In the genomic region with DNA sequence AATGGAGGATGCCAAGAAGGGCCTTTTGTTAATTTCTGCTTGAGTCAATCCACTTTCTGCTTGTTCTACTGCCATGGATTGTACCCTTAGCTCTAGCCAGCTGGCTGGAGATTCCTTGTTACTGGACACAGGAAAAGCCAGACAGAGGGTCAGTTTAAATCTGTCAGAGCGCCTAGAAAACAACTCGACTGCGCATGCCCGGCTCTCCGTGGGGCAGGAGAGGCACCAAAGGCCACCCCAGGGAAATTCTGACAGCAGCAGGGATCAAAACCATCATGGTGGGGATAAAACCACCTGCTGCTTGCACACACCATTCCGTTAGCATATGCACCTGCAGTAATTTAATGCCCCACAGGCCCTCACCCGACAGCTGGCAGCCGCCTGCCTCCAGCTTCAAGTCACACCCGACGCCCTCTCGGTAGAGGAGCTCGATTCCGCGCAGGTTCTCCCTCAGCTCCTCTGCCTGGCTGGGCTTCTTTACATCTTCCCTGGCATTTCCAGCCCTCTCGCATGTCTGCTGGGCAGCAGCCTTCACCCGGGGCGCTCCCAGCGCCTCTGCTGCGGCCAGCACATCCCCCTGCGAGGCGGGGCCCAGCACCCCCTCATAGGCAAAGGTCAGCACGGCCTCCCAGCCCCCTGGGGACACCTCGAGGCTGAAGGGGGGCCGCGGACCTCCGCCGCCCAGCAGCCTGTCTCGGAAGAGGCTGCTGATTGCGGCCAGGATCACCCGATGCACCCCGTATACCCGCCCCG, we compare ENCODE assay signal across 12 cellular contexts. TPM values are rescaled to one million over a fixed set of nuclear protein-coding genes. Genes with fewer than 3 reads are reported as not detected.
DNase-seq lines count a peak whose midpoint lies in the region; ATAC-seq and TF ChIP-seq lines count a peak whose summit lies in the region.
"Had no signal": no experiment of that assay in that cellular context is flagged by ENCODE, and none has a peak within 500 bp of the region (broad histone marks: within the 10 kb centered on the region; RNA-seq: fewer than 3 reads in every experiment).

No MANE protein-coding gene starts in this region.

- intact Hi-C loops in activated T-helper 1 cell treated with anti-CD3 and anti-CD28 coated beads, Interleukin-12 subunit alpha, Interleukin-12 subunit beta, Interleukin-2, Interleukin-4 antibody, amounts not matched to agents 30 ng/mL and 10 ng/mL and 1 ng/mL, durations not matched to agents 14 hours and 24 hours and 36 hours (cut with micrococcal nuclease), result no loop called here

- no peaks in the 10 kb centered on the region for H3K36me3 Mint-ChIP-seq in activated T-helper 1 cell treated with anti-CD3 and anti-CD28 coated beads, Interleukin-12 subunit alpha, Interleukin-12 subunit beta, Interleukin-2, Interleukin-4 antibody, amounts not matched to agents 30 ng/mL and 10 ng/mL and 1 ng/mL, durations not matched to agents 14 hours and 24 hours and 36 hours (ENCODE audit: low read depth)
- no peaks in the 10 kb centered on the region for H3K36me3 Mint-ChIP-seq in progenitor cell of endocrine pancreas (ENCODE audit: insufficient read depth)

- ATAC-seq in upper lobe of left lung (ENCODE audit: low FRiP score in 2 of 2), result peak; percentile 5 to 41

- H3K36me3 ChIP-seq in upper lobe of left lung, result no peaks in the 10 kb centered on the region
- H3K36me3 ChIP-seq: neutrophil had no signal

- no peak overlapping the region for H3K27ac Mint-ChIP-seq in activated T-helper 1 cell treated with anti-CD3 and anti-CD28 coated beads, Interleukin-12 subunit alpha, Interleukin-12 subunit beta, Interleukin-2, Interleukin-4 antibody, amounts not matched to agents 30 ng/mL and 10 ng/mL and 1 ng/mL, durations not matched to agents 14 hours and 24 hours and 36 hours
- no peak overlapping the region for H3K27ac Mint-ChIP-seq in progenitor cell of endocrine pancreas
- H3K27ac Mint-ChIP-seq: stimulated activated naive CD8-positive, alpha-beta T cell treated with anti-CD3 and anti-CD28 coated beads, Interleukin-15, Interleukin-2, amounts not matched to agents 100 ng/mL and 50 ng/mL, for 24 hours had no signal

- peaks cover under 1% of the 10 kb centered on the region for H3K4me1 Mint-ChIP-seq in activated T-helper 1 cell treated with anti-CD3 and anti-CD28 coated beads, Interleukin-12 subunit alpha, Interleukin-12 subunit beta, Interleukin-2, Interleukin-4 antibody, amounts not matched to agents 30 ng/mL and 10 ng/mL and 1 ng/mL, durations not matched to agents 14 hours and 24 hours and 36 hours (ENCODE audit: low read depth)
- no peaks in the 10 kb centered on the region for H3K4me1 Mint-ChIP-seq in progenitor cell of endocrine pancreas (ENCODE audit: low read depth)

- H3K27me3 ChIP-seq in upper lobe of left lung, result no peaks in the 10 kb centered on the region
- H3K27me3 ChIP-seq: neutrophil had no signal

- no peak overlapping the region for H3K4me3 Mint-ChIP-seq in activated T-helper 1 cell treated with anti-CD3 and anti-CD28 coated beads, Interleukin-12 subunit alpha, Interleukin-12 subunit beta, Interleukin-2, Interleukin-4 antibody, amounts not matched to agents 30 ng/mL and 10 ng/mL and 1 ng/mL, durations not matched to agents 14 hours and 24 hours and 36 hours
- no peak overlapping the region for H3K4me3 Mint-ChIP-seq in progenitor cell of endocrine pancreas (ENCODE audit: low read depth)
- H3K4me3 Mint-ChIP-seq: stimulated activated naive CD8-positive, alpha-beta T cell treated with anti-CD3 and anti-CD28 coated beads, Interleukin-15, Interleukin-2, amounts not matched to agents 100 ng/mL and 50 ng/mL, for 24 hours had no signal

- no peak for TF ChIP-seq CTCF in upper lobe of left lung (IDR thresholded peaks at IDR 0.05)
- TF ChIP-seq CTCF in progenitor cell of endocrine pancreas (IDR thresholded peaks at IDR 0.05; ENCODE audit: unreplicated experiment), result no peak

- peak overlapping the region in 3 of 4 donors; percentile 20 to 33 (median 29) for H3K4me3 ChIP-seq in upper lobe of left lung

- peak; percentile 16 to 62 for DNase-seq in NCI-H187 (lab: John Stamatoyannopoulos, UW)
- no peak for DNase-seq in NCI-H187 treated with DMSO at 0.1 percent for 48 hours (lab: John Stamatoyannopoulos, UW)
- DNase-seq in fibroblast of gingiva (ENCODE audit: low read depth), result peak; percentile 62
- DNase-seq in myocyte (ENCODE audit: low read depth), result peak; percentile 53
- DNase-seq in upper lobe of left lung, result peak in 1 of 2 donors; percentile 78
- DNase-seq in activated T-helper 1 cell treated with anti-CD3 and anti-CD28 coated beads, Interleukin-12 subunit alpha, Interleukin-12 subunit beta, Interleukin-2, Interleukin-4 antibody, amounts not matched to agents 30 ng/mL and 10 ng/mL and 1 ng/mL, durations not matched to agents 14 hours and 24 hours and 36 hours (ENCODE audit: low spot score), result no peak
- no peak for DNase-seq in progenitor cell of endocrine pancreas (ENCODE audit: low spot score, unreplicated experiment)
- DNase-seq in activated T-cell treated with anti-CD3 and anti-CD28 coated beads, Interleukin-2, amount 50 U/mL, for 1 hour, result no peak
- DNase-seq: KBM-7 had no signal

- H3K27me3 Mint-ChIP-seq in activated T-helper 1 cell treated with anti-CD3 and anti-CD28 coated beads, Interleukin-12 subunit alpha, Interleukin-12 subunit beta, Interleukin-2, Interleukin-4 antibody, amounts not matched to agents 30 ng/mL and 10 ng/mL and 1 ng/mL, durations not matched to agents 14 hours and 24 hours and 36 hours (ENCODE audit: insufficient read depth), result no peaks in the 10 kb centered on the region
- peaks cover 15% of the 10 kb centered on the region for H3K27me3 Mint-ChIP-seq in progenitor cell of endocrine pancreas
- H3K27me3 Mint-ChIP-seq: stimulated activated naive CD8-positive, alpha-beta T cell treated with anti-CD3 and anti-CD28 coated beads, Interleukin-15, Interleukin-2, amounts not matched to agents 100 ng/mL and 50 ng/mL, for 24 hours had no signal

- 50% methylated on average over 15 to 24 of the region's 33 CpGs for WGBS in upper lobe of left lung, 2 donors

- H3K27ac ChIP-seq in upper lobe of left lung, result peak overlapping the region; percentile 1 to 50 (median 30)
- H3K27ac ChIP-seq: neutrophil had no signal

- H3K9me3 ChIP-seq in upper lobe of left lung, result no peaks in the 10 kb centered on the region
- H3K9me3 ChIP-seq: neutrophil had no signal

- no peak for TF ChIP-seq POLR2A in upper lobe of left lung (IDR thresholded peaks at IDR 0.05)

- no peak for TF ChIP-seq EP300 in upper lobe of left lung (IDR thresholded peaks at IDR 0.05)

- H3K9me3 Mint-ChIP-seq in activated T-helper 1 cell treated with anti-CD3 and anti-CD28 coated beads, Interleukin-12 subunit alpha, Interleukin-12 subunit beta, Interleukin-2, Interleukin-4 antibody, amounts not matched to agents 30 ng/mL and 10 ng/mL and 1 ng/mL, durations not matched to agents 14 hours and 24 hours and 36 hours, result no peaks in the 10 kb centered on the region
- no peaks in the 10 kb centered on the region for H3K9me3 Mint-ChIP-seq in progenitor cell of endocrine pancreas (ENCODE audit: low read depth)
- H3K9me3 Mint-ChIP-seq: stimulated activated naive CD8-positive, alpha-beta T cell treated with anti-CD3 and anti-CD28 coated beads, Interleukin-15, Interleukin-2, amounts not matched to agents 100 ng/mL and 50 ng/mL, for 24 hours had no signal

- peaks cover 0 to 6% (median under 1%) of the 10 kb centered on the region in 4 donors for H3K4me1 ChIP-seq in upper lobe of left lung

RNA-seq across cellular contexts. Expression of gene KLHL33, which starts 1.1 kb away (rescaled TPM):
- total RNA-seq in myocyte (0.05 and 0.16 TPM in 2 replicates), upper lobe of left lung (under 1 TPM in 3 of 6 donors, not detected in 3; 0.22 to 0.60 (median 0.24) TPM), progenitor cell of endocrine pancreas (0.04 and 0.05 TPM in 2 replicates)
- polyA plus RNA-seq in myocyte (2012), result 0.01 TPM
- 0.05 TPM in 2 replicates for total RNA-seq in activated T-helper 1 cell treated with anti-CD3 and anti-CD28 coated beads, Interleukin-12 subunit alpha, Interleukin-12 subunit beta, Interleukin-2, Interleukin-4 antibody, amounts not matched to agents 30 ng/mL and 10 ng/mL and 1 ng/mL, durations not matched to agents 14 hours and 24 hours and 36 hours
- total RNA-seq: RPMI7951 had no signal

RNA-seq across cellular contexts. Expression of gene OSGEP, which starts 19.7 kb away (rescaled TPM):
- total RNA-seq in myocyte (33.2 and 36.2 TPM in 2 replicates), upper lobe of left lung (10 to 100 TPM; 31.7 to 58.8 (median 48.1) TPM), progenitor cell of endocrine pancreas (89.0 and 94.4 TPM in 2 replicates)
- polyA plus RNA-seq in myocyte (2012), result 26.3 TPM
- total RNA-seq in activated T-helper 1 cell treated with anti-CD3 and anti-CD28 coated beads, Interleukin-12 subunit alpha, Interleukin-12 subunit beta, Interleukin-2, Interleukin-4 antibody, amounts not matched to agents 30 ng/mL and 10 ng/mL and 1 ng/mL, durations not matched to agents 14 hours and 24 hours and 36 hours, result 69.6 and 77.4 TPM in 2 replicates

RNA-seq across cellular contexts. Expression of gene APEX1, which starts 20.1 kb away (rescaled TPM):
- 125 and 145 TPM in 2 replicates for total RNA-seq in myocyte
- 173 TPM for polyA plus RNA-seq in myocyte (2012)
- total RNA-seq in upper lobe of left lung, result 100 to 1,000 TPM in 4 of 6 donors, 10 to 100 TPM in 2; 81.5 to 134 (median 119) TPM
- total RNA-seq in activated T-helper 1 cell treated with anti-CD3 and anti-CD28 coated beads, Interleukin-12 subunit alpha, Interleukin-12 subunit beta, Interleukin-2, Interleukin-4 antibody, amounts not matched to agents 30 ng/mL and 10 ng/mL and 1 ng/mL, durations not matched to agents 14 hours and 24 hours and 36 hours, result 236 and 242 TPM in 2 replicates
- 309 and 322 TPM in 2 replicates for total RNA-seq in progenitor cell of endocrine pancreas

RNA-seq across cellular contexts. Expression of gene TEP1, which starts 21.6 kb away (rescaled TPM):
- total RNA-seq in myocyte (17.1 and 21.8 TPM in 2 replicates), upper lobe of left lung (10 to 100 TPM; 23.3 to 97.4 (median 39.6) TPM), progenitor cell of endocrine pancreas (26.5 and 28.5 TPM in 2 replicates)
- polyA plus RNA-seq in myocyte (2012), result 15.5 TPM
- total RNA-seq in activated T-helper 1 cell treated with anti-CD3 and anti-CD28 coated beads, Interleukin-12 subunit alpha, Interleukin-12 subunit beta, Interleukin-2, Interleukin-4 antibody, amounts not matched to agents 30 ng/mL and 10 ng/mL and 1 ng/mL, durations not matched to agents 14 hours and 24 hours and 36 hours, result 39.3 and 41.9 TPM in 2 replicates

RNA-seq across cellular contexts. Expression of gene PIP4P1, which starts 26.4 kb away (rescaled TPM):
- total RNA-seq in myocyte (21.1 and 22.2 TPM in 2 replicates), upper lobe of left lung (10 to 100 TPM; 20.8 to 58.7 (median 34.2) TPM), progenitor cell of endocrine pancreas (41.1 and 45.6 TPM in 2 replicates)
- polyA plus RNA-seq in myocyte (2012), result 32.1 TPM
- 36.6 and 37.0 TPM in 2 replicates for total RNA-seq in activated T-helper 1 cell treated with anti-CD3 and anti-CD28 coated beads, Interleukin-12 subunit alpha, Interleukin-12 subunit beta, Interleukin-2, Interleukin-4 antibody, amounts not matched to agents 30 ng/mL and 10 ng/mL and 1 ng/mL, durations not matched to agents 14 hours and 24 hours and 36 hours

Comparison
In these comparisons a context has a peak if more than half of its experiments do, and no peak if none do; other contexts are left out.
1. DNase-seq: peak in NCI-H187 (2 of 2), fibroblast of gingiva (single experiment) and myocyte (single experiment); none in NCI-H187 treated with DMSO at 0.1 percent for 48 hours (single experiment), activated T-helper 1 cell treated with anti-CD3 and anti-CD28 coated beads, Interleukin-12 subunit alpha, Interleukin-12 subunit beta, Interleukin-2, Interleukin-4 antibody, amounts not matched to agents 30 ng/mL and 10 ng/mL and 1 ng/mL, durations not matched to agents 14 hours and 24 hours and 36 hours (single experiment), progenitor cell of endocrine pancreas (single experiment) and activated T-cell treated with anti-CD3 and anti-CD28 coated beads, Interleukin-2, amount 50 U/mL, for 1 hour (single experiment).